Comparison of ENCODE assay signal across 9 cellular contexts in genomic region chr20:32481311-32482103, GRCh38.
A peak's percentile ranks its signal among the peaks of the same experiment; 100 is the strongest.
DNase-seq lines count a peak whose midpoint lies in the region; ATAC-seq and TF ChIP-seq lines count a peak whose summit lies in the region.
"Had no signal": no experiment of that assay in that cellular context is flagged by ENCODE, and none has a peak within 500 bp of the region (broad histone marks: within the 10 kb centered on the region; RNA-seq: fewer than 3 reads in every experiment).

No MANE protein-coding gene starts in this region.

- H3K4me3 ChIP-seq in BLaER1 = peak overlapping the region; percentile 76
- peak overlapping the region; percentile 60 for H3K4me3 ChIP-seq in fibroblast of mammary gland (ENCODE audit: control insufficient read depth, low read depth, low read length)
- peak overlapping the region; percentile 84 for H3K4me3 ChIP-seq in neuron (ENCODE audit: low read length)
- H3K4me3 ChIP-seq in A673 (ENCODE audit: low read depth, low read length, poor library complexity, severe bottlenecking) = no peak overlapping the region

- H2AFZ ChIP-seq in neuron (ENCODE audit: low read depth, low read length) = no peak overlapping the region

- BruUV-seq in A673 (replicated peaks; lab: Mats Ljungman, UMichigan) = no TSS peak

- DNase-seq in NCI-H82 treated with DMSO at 0.1 percent for 48 hours (lab: John Stamatoyannopoulos, UW; ENCODE audit: unreplicated experiment) (peak; percentile 42), fibroblast of mammary gland (ENCODE audit: low read depth) (no peak), A673 (ENCODE audit: low spot score) (no peak), NCI-H1105 treated with DMSO at 0.1 percent for 48 hours (lab: John Stamatoyannopoulos, UW) (no peak)

- no peak overlapping the region for H3K27ac ChIP-seq in BLaER1
- no peak overlapping the region for H3K27ac ChIP-seq in A673 (ENCODE audit: low read depth, low read length, poor library complexity, severe bottlenecking)
- H3K27ac ChIP-seq: KMS-11 had no signal

- 0 out of 2 replicates have a peak, but pooled peaks cover 21% of the 10 kb centered on the region for H3K36me3 ChIP-seq in BLaER1
- H3K36me3 ChIP-seq in neuron (ENCODE audit: insufficient read depth, low read length) = no peaks in the 10 kb centered on the region
- H3K36me3 ChIP-seq in A673 (ENCODE audit: insufficient read depth, low read length, poor library complexity, severe bottlenecking) = no peaks in the 10 kb centered on the region

- intact Hi-C loops in A673 (cut with micrococcal nuclease; ENCODE audit: unreplicated experiment) = loop anchor here (5.0 kb wide), 1 partner anchor 204 kb away; the partner anchor contains the start of gene KIF3B

- POLR2A ChIA-PET in A673 (lab: Charles Lee; ENCODE audit: low non-redundant PET) = no interaction called here

- no peaks in the 10 kb centered on the region for H3K27me3 ChIP-seq in BLaER1
- H3K27me3 ChIP-seq in neuron (ENCODE audit: insufficient read depth, low read length) = no peaks in the 10 kb centered on the region
- H3K27me3 ChIP-seq in A673 (replicated peaks; ENCODE audit: insufficient read depth, low read depth, low read length, poor library complexity) = peaks cover 4% of the 10 kb centered on the region

- TF ChIP-seq CTCF in fibroblast of mammary gland (conservative IDR thresholded peaks at IDR 0.05; ENCODE audit: control insufficient read depth, insufficient read depth, low read depth, low read length) = no peak
- TF ChIP-seq CTCF in A673 (conservative IDR thresholded peaks at IDR 0.05; ENCODE audit: low read depth, low read length) = no peak

- CTCF ChIA-PET in A673 (lab: Charles Lee) = no interaction called here

- ATAC-seq in GM18519 (IDR thresholded peaks at IDR 0.05; ENCODE audit: low FRiP score, unreplicated experiment) = no peak
- no peak for ATAC-seq in HG02642 (IDR thresholded peaks at IDR 0.05; ENCODE audit: poor library complexity, unreplicated experiment)

- peak overlapping the region; percentile 99 for H3K4me2 ChIP-seq in BLaER1
- H3K4me2 ChIP-seq: KMS-11 had no signal

- H3K9me3 ChIP-seq in BLaER1 (no peaks in the 10 kb centered on the region), neuron (ENCODE audit: low read length) (no peaks in the 10 kb centered on the region), A673 (ENCODE audit: low read depth, low read length, poor library complexity, severe bottlenecking) (no peaks in the 10 kb centered on the region)

- H3K4me1 ChIP-seq in BLaER1 (peaks cover 73% of the 10 kb centered on the region), neuron (ENCODE audit: insufficient read depth, low read length) (peaks cover 58% of the 10 kb centered on the region), A673 (ENCODE audit: insufficient read depth, low read length, poor library complexity, severe bottlenecking) (no peaks in the 10 kb centered on the region)

- peaks cover 63% of the 10 kb centered on the region for H4K20me1 ChIP-seq in BLaER1

- peak overlapping the region; percentile 82 for H3K9ac ChIP-seq in BLaER1
- H3K9ac ChIP-seq: KMS-11 had no signal
